Comparison of ENCODE assay signal across 8 cellular contexts in genomic region chr12:122078141-122079037, GRCh38. TPM values are rescaled to one million over a fixed set of nuclear protein-coding genes. Genes with fewer than 3 reads are reported as not detected.
DNase-seq lines count a peak whose midpoint lies in the region; ATAC-seq and TF ChIP-seq lines count a peak whose summit lies in the region.

TSS of gene MLXIP (plus strand) at chr12:122078756. CDS start at chr12:122078854, 98 bp downstream.

- peak within 1 kb of the TSS; percentile 52 for H2AFZ ChIP-seq in ACC112 (ENCODE audit: low read length, unreplicated experiment)
- H2AFZ ChIP-seq in mammary epithelial cell (ENCODE audit: low read depth, low read length): peak within 1 kb of the TSS; percentile 91

- TF ChIP-seq CTCF in WI38 (IDR thresholded peaks at IDR 0.05; ENCODE audit: low read depth, low read length): no peak
- TF ChIP-seq CTCF in mammary epithelial cell (conservative IDR thresholded peaks at IDR 0.05 in 1 of 2, IDR thresholded peaks at IDR 0.05 in 1 of 2; ENCODE audit: extremely low read depth in 1 of 2, insufficient read depth in 1 of 2, low read depth in 1 of 2, low read length in 2 of 2): no peak

- no peaks in the 10 kb centered on the region for H4K20me1 ChIP-seq in mammary epithelial cell (ENCODE audit: insufficient read depth, low read length)

- ATAC-seq in GM18870 (IDR thresholded peaks at IDR 0.05; ENCODE audit: unreplicated experiment): peak; percentile 61
- peak; percentile 66 for ATAC-seq in HG03135 (IDR thresholded peaks at IDR 0.05; ENCODE audit: unreplicated experiment)

- H3K4me3 ChIP-seq in ACC112 (ENCODE audit: low read depth, low read length): peak within 1 kb of the TSS; percentile 99
- H3K4me3 ChIP-seq in WI38 (ENCODE audit: low read depth, low read length): peak within 1 kb of the TSS; percentile 74
- H3K4me3 ChIP-seq in mammary epithelial cell (replicated peaks in 1 of 3; ENCODE audit: insufficient read depth in 1 of 3, low read depth in 2 of 3, low read length in 3 of 3): peak within 1 kb of the TSS; percentile 61 to 83 (median 72)

- H3K9ac ChIP-seq in mammary epithelial cell (ENCODE audit: insufficient read depth, low read length): peak within 1 kb of the TSS; percentile 89

- dilution Hi-C loops in mammary epithelial cell (cut with HindIII; ENCODE audit: low sequenced_read_pairs): loop anchor here (10.0 kb wide), 1 partner anchor 66 kb away; no protein-coding TSS in a partner anchor

- peak within 1 kb of the TSS; percentile 82 to 96 (median 91) for H3K4me3 Mint-ChIP-seq in immature natural killer cell

- H3K27me3 ChIP-seq in ACC112 (ENCODE audit: insufficient read depth, low read length): no peaks in the 10 kb centered on the region
- no peaks in the 10 kb centered on the region for H3K27me3 ChIP-seq in mammary epithelial cell (ENCODE audit: insufficient read depth, low read length)

- WGBS in mammary epithelial cell (ENCODE audit: low coverage, missing lambda C conversion rate): 10% methylated on average over 9 of the region's 114 CpGs

- intact Hi-C loops in mammary epithelial cell (cut with micrococcal nuclease): loop anchor here (2.0 kb wide), 1 partner anchor 38 kb away; no protein-coding TSS in a partner anchor

- BruUV-seq in mammary epithelial cell (replicated peaks; lab: Mats Ljungman, UMichigan): TSS peak; percentile 46

- no peaks in the 10 kb centered on the region for H3K9me3 ChIP-seq in mammary epithelial cell (replicated peaks; ENCODE audit: insufficient read depth, low read length)

- in situ Hi-C loops in mammary epithelial cell (cut with MboI; ENCODE audit: low sequenced_read_pairs in 2 of 2): no loop called here

- H3K27ac ChIP-seq in ACC112 (ENCODE audit: low read depth, low read length) (peak within 1 kb of the TSS; percentile 58), mammary epithelial cell (ENCODE audit: insufficient read depth, low read depth, low read length) (peak within 1 kb of the TSS; percentile 74)

- H3K9me3 Mint-ChIP-seq in immature natural killer cell: no peaks in the 10 kb centered on the region

- CTCF ChIA-PET in mammary epithelial cell (lab: Charles Lee; ENCODE audit: low non-redundant PET): interaction anchor here (0.6 kb wide), 3 partner anchors 18 to 275 kb away, joined by 3 to 5 read pairs (median 3); no protein-coding TSS in a partner anchor

- H3K36me3 ChIP-seq in ACC112 (ENCODE audit: insufficient read depth, low read length): no peaks in the 10 kb centered on the region
- no peaks in the 10 kb centered on the region for H3K36me3 ChIP-seq in mammary epithelial cell (ENCODE audit: insufficient read depth, low read length)

- H3K36me3 Mint-ChIP-seq in immature natural killer cell: no peaks in the 10 kb centered on the region

- H3K27me3 Mint-ChIP-seq in immature natural killer cell (ENCODE audit: low read depth in 3 of 3): peaks cover 2 to 13% (median 3%) of the 10 kb centered on the region in 3 donors

- H3K27ac Mint-ChIP-seq in immature natural killer cell: peak within 1 kb of the TSS; percentile 87 to 97 (median 90)

- H3K79me2 ChIP-seq in ACC112 (ENCODE audit: control insufficient read depth, insufficient read depth, low read length, unreplicated experiment): peaks cover 42% of the 10 kb centered on the region
- H3K79me2 ChIP-seq in mammary epithelial cell (ENCODE audit: insufficient read depth, low read length): peaks cover 44% of the 10 kb centered on the region

- peak within 1 kb of the TSS; percentile 96 for H3K4me2 ChIP-seq in mammary epithelial cell (ENCODE audit: insufficient read depth, low read depth, low read length)

- peaks cover 42 to 47% of the 10 kb centered on the region in 2 donors for H3K4me1 Mint-ChIP-seq in immature natural killer cell

- DNase-seq in NCI-H2227 treated with DMSO at 0.1 percent for 48 hours (lab: John Stamatoyannopoulos, UW): peak; percentile 81
- DNase-seq in mammary epithelial cell: peak; percentile 89
- peak; percentile 88 to 90 (median 90) for DNase-seq in immature natural killer cell
- peak; percentile 80 to 83 for DNase-seq in stimulated activated CD4-positive, alpha-beta T cell treated with anti-CD3 and anti-CD28 coated beads, Interleukin-12 subunit alpha, Interleukin-12 subunit beta, amount 100 ng/mL, for 24 hours (ENCODE audit: low read depth in 2 of 2)

- peaks cover 26% of the 10 kb centered on the region for H3K4me1 ChIP-seq in ACC112 (ENCODE audit: control insufficient read depth, insufficient read depth, low read length, unreplicated experiment)
- peaks cover 27% of the 10 kb centered on the region for H3K4me1 ChIP-seq in mammary epithelial cell (ENCODE audit: insufficient read depth, low read length)

RNA-seq across cellular contexts. Expression of gene MLXIP, which starts in this region (rescaled TPM):
- total RNA-seq in mammary epithelial cell: 10 to 100 TPM; 17.7 to 53.6 TPM
- polyA plus RNA-seq in mammary epithelial cell (14.3 TPM), immature natural killer cell (10 to 100 TPM in 1 of 3 donors, 1 to 10 TPM in 2; 3.5 to 10.6 (median 4.7) TPM)
- polyA minus RNA-seq in mammary epithelial cell: 50.3 TPM

Comparison
In these comparisons a context has a peak if more than half of its experiments do, and no peak if none do; other contexts are left out.
1. Peak in every context shown above with its lines: DNase-seq, ATAC-seq, H3K4me3 ChIP-seq and H3K27ac ChIP-seq.